34 cellular contexts compared by ENCODE assay signal in genomic region chr1:186142159-186142558, GRCh38.
DNase-seq lines count a peak whose midpoint lies in the region; ATAC-seq, FAIRE-seq and TF ChIP-seq lines count a peak whose summit lies in the region.
"Had no signal": no experiment of that assay in that cellular context is flagged by ENCODE, and none has a peak within 500 bp of the region (broad histone marks: within the 10 kb centered on the region; RNA-seq: fewer than 3 reads in every experiment).

No MANE protein-coding gene starts in this region.

- TF ChIP-seq EP300 in K562 (IDR thresholded peaks at IDR 0.05; ENCODE audit: low read length) = no peak

- H3K79me2 ChIP-seq in K562 (ENCODE audit: control insufficient read depth, insufficient read depth, low read length) = no peaks in the 10 kb centered on the region

- H3K9me3 Mint-ChIP-seq in HFFc6 = peaks cover 2% of the 10 kb centered on the region; the same call in 1 of the 2 replicates
- H3K9me3 Mint-ChIP-seq: CD4-positive, alpha-beta T cell; CD8-positive, alpha-beta T cell had no signal

- no peaks in the 10 kb centered on the region for H4K20me1 ChIP-seq in K562 (replicated peaks; ENCODE audit: control insufficient read depth, insufficient read depth, low read length)
- H4K20me1 ChIP-seq: BLaER1; BLaER1 treated with 17β-estradiol and CSF1 and Interleukin-3, amounts not matched to agents 10 nM and 100 nM had no signal

- ATAC-seq in K562 = no peak
- ATAC-seq in GM18519 (IDR thresholded peaks at IDR 0.05; ENCODE audit: low FRiP score, unreplicated experiment) = no peak
- ATAC-seq: A549; CD8-positive, alpha-beta T cell had no signal

- whole genome bisulfite sequencing in K562 (ENCODE audit: insufficient coverage, low coverage, missing lambda C conversion rate) = 20% methylated on average over 1 of the region's 1 CpG

- TF ChIP-seq CTCF in D721Med (IDR thresholded peaks at IDR 0.05; ENCODE audit: insufficient read depth, missing control alignments) (no peak), HEK293 (tag by site-specific recombination; IDR thresholded peaks at IDR 0.05) (no peak), K562 (IDR thresholded peaks at IDR 0.05 in 2 of 3, conservative IDR thresholded peaks at IDR 0.05 in 1 of 3; ENCODE audit: insufficient read depth in 2 of 3, low read depth in 1 of 3, low read length in 3 of 3) (no peak), HFFc6 (IDR thresholded peaks at IDR 0.05) (no peak)

- H3K4me1 Mint-ChIP-seq in HFFc6 (ENCODE audit: low read depth) = peaks cover 40% of the 10 kb centered on the region
- H3K4me1 Mint-ChIP-seq: B cell; CD4-positive, alpha-beta memory T cell; CD4-positive, CD25-positive, alpha-beta regulatory T cell; CD8-positive, alpha-beta memory T cell had no signal

- H3K27me3 Mint-ChIP-seq in HFFc6 (ENCODE audit: insufficient read depth) = no peaks in the 10 kb centered on the region
- H3K27me3 Mint-ChIP-seq: B cell; CD4-positive, alpha-beta memory T cell; CD4-positive, alpha-beta T cell; CD4-positive, CD25-positive, alpha-beta regulatory T cell had no signal

- no peak for TF ChIP-seq RAD21 in K562 (CRISPR knock-in tag; conservative IDR thresholded peaks at IDR 0.05 in 1 of 2, IDR thresholded peaks at IDR 0.05 in 1 of 2)

- FAIRE-seq in D721Med (lab: Jason Lieb, UNC) (peak; percentile 6), K562 (lab: Jason Lieb, UNC) (no peak)
- FAIRE-seq: A204.1, A549 had no signal

- H3K27ac ChIP-seq in HEK293 (ENCODE audit: extremely low read depth, low read depth, low read length) (no peak overlapping the region), K562 (ENCODE audit: extremely low read depth, low read depth, low read length) (no peak overlapping the region)
- H3K27ac ChIP-seq: 22Rv1; A549; BLaER1; BLaER1 treated with 17β-estradiol and CSF1 and Interleukin-3, amounts not matched to agents 10 nM and 100 nM; C4-2B had no signal

- intact Hi-C loops in K562 (cut with micrococcal nuclease) = no loop called here

- no TSS peak for BruUV-seq in K562 (replicated peaks; lab: Mats Ljungman, UMichigan)

- H3K36me3 Mint-ChIP-seq in HFFc6 (ENCODE audit: low read depth) = peaks cover 7% of the 10 kb centered on the region
- H3K36me3 Mint-ChIP-seq: CD14-positive monocyte; CD4-positive, alpha-beta memory T cell; CD8-positive, alpha-beta memory T cell; CD8-positive, alpha-beta T cell had no signal

- CTCF ChIA-PET in HEK293 (lab: Yijun Ruan, JAX) (no interaction called here), K562 (lab: Yijun Ruan, JAX; ENCODE audit: low intra/inter-chr PET ratio) (no interaction called here)

- POLR2A ChIA-PET in HEK293 (lab: Yijun Ruan, JAX) = no interaction called here
- POLR2A ChIA-PET in K562 (lab: Yijun Ruan, JAX) = no interaction called here

- H3K4me3 Mint-ChIP-seq in HFFc6 = no peak overlapping the region
- H3K4me3 Mint-ChIP-seq: B cell; CD14-positive monocyte; CD4-positive, alpha-beta memory T cell; CD4-positive, alpha-beta T cell; CD4-positive, CD25-positive, alpha-beta regulatory T cell; CD8-positive, alpha-beta memory T cell; CD8-positive, alpha-beta T cell had no signal

- DNase-seq in D721Med (ENCODE audit: insufficient read length, low spot score) = no peak
- DNase-seq in K562 (ENCODE audit: extremely low read depth in 1 of 4, low spot score in 3 of 4) = no peak
- DNase-seq in HFFc6 = no peak
- DNase-seq in G401 (ENCODE audit: low spot score) = no peak
- DNase-seq: 8988T; ACHN; AML-193; BE2C; C1 segment of cervical spinal cord; Caco-2; Calu3; CD4-positive, alpha-beta memory T cell; CD4-positive, alpha-beta T cell; CD4-positive, CD25-positive, alpha-beta regulatory T cell; CD8-positive, alpha-beta memory T cell; CD8-positive, alpha-beta T cell; COR-L47; DMS 273 treated with DMSO at 0.1 percent for 48 hours; DMS153; DMS53; DMS79; DMS79 treated with DMSO at 0.1 percent for 48 hours; DND-41; EL had no signal

- no peaks in the 10 kb centered on the region for H3K27me3 ChIP-seq in K562 (ENCODE audit: control insufficient read depth in 2 of 2, insufficient read depth in 2 of 2, low read length in 2 of 2)
- H3K27me3 ChIP-seq: BLaER1; BLaER1 treated with 17β-estradiol and CSF1 and Interleukin-3, amounts not matched to agents 10 nM and 100 nM had no signal

- H3K36me3 ChIP-seq in HEK293 (ENCODE audit: control insufficient read depth in 2 of 2, insufficient read depth in 1 of 2, low read length in 2 of 2) = no peaks in the 10 kb centered on the region
- no peaks in the 10 kb centered on the region for H3K36me3 ChIP-seq in K562 (ENCODE audit: control insufficient read depth, insufficient read depth, low read length)
- H3K36me3 ChIP-seq: BE2C; BLaER1; BLaER1 treated with 17β-estradiol and CSF1 and Interleukin-3, amounts not matched to agents 10 nM and 100 nM had no signal

- H3K4me3 ChIP-seq in HEK293 (ENCODE audit: low read depth, low read length) (no peak overlapping the region), K562 (no peak overlapping the region)
- H3K4me3 ChIP-seq: A549; BLaER1; BLaER1 treated with 17β-estradiol and CSF1 and Interleukin-3, amounts not matched to agents 10 nM and 100 nM had no signal

- no peaks in the 10 kb centered on the region for H3K9me3 ChIP-seq in HEK293 (ENCODE audit: control insufficient read depth, insufficient read depth, low read depth, low read length)
- H3K9me3 ChIP-seq in K562 (replicated peaks; ENCODE audit: control insufficient read depth, insufficient read depth, low read depth, low read length) = no peaks in the 10 kb centered on the region
- H3K9me3 ChIP-seq: A549, BE2C, BLaER1, Caco-2 had no signal

- H2AFZ ChIP-seq in K562 (ENCODE audit: low read depth, low read length) = no peak overlapping the region

- in situ Hi-C loops in K562 (cut with MboI) (no loop called here), G401 (cut with HindIII; ENCODE audit: low sequenced_read_pairs) (no loop called here)

- TF ChIP-seq POLR2A in K562 (conservative IDR thresholded peaks at IDR 0.05) = no peak

- no peak overlapping the region for H3K4me2 ChIP-seq in K562 (ENCODE audit: insufficient read depth, low read length)
- H3K4me2 ChIP-seq: A549; BLaER1; BLaER1 treated with 17β-estradiol and CSF1 and Interleukin-3, amounts not matched to agents 10 nM and 100 nM had no signal

- H3K9ac ChIP-seq in K562 (ENCODE audit: insufficient read depth in 1 of 2, low read depth in 2 of 2, low read length in 2 of 2) = no peak overlapping the region
- H3K9ac ChIP-seq: BLaER1; BLaER1 treated with 17β-estradiol and CSF1 and Interleukin-3, amounts not matched to agents 10 nM and 100 nM had no signal

- no peaks in the 10 kb centered on the region for H3K9me1 ChIP-seq in K562 (ENCODE audit: control insufficient read depth, insufficient read depth, low read length)

- H3K4me1 ChIP-seq in HEK293 (ENCODE audit: control insufficient read depth, insufficient read depth, low read length) = no peaks in the 10 kb centered on the region
- H3K4me1 ChIP-seq in K562 (replicated peaks in 1 of 2; ENCODE audit: control insufficient read depth in 2 of 2, insufficient read depth in 2 of 2, low read length in 2 of 2) = no peaks in the 10 kb centered on the region
- H3K4me1 ChIP-seq: A549, BE2C, BLaER1, Caco-2 had no signal

- no peak overlapping the region for H3K27ac Mint-ChIP-seq in HFFc6
- H3K27ac Mint-ChIP-seq: B cell; CD4-positive, alpha-beta memory T cell; CD4-positive, alpha-beta T cell; CD4-positive, CD25-positive, alpha-beta regulatory T cell; CD8-positive, alpha-beta memory T cell; CD8-positive, alpha-beta T cell had no signal

TF ChIP-seq in HEK293, 187 proteins besides CTCF, POLR2A, EP300 and RAD21:
- peak; percentile 70 for TF ChIP-seq ZNF146 (tag by site-specific recombination; IDR thresholded peaks at IDR 0.05)
- no peak for TF ChIP-seq ZFP41 (tag by site-specific recombination; IDR thresholded peaks at IDR 0.05; ENCODE audit: borderline replicate concordance)

TF ChIP-seq in K562, 482 proteins besides CTCF, POLR2A, EP300 and RAD21:
- TF ChIP-seq ZNF146 (CRISPR knock-in tag; IDR thresholded peaks at IDR 0.05; ENCODE audit: unreplicated experiment) (peak; percentile 76), RBM25 (IDR thresholded peaks at IDR 0.05; ENCODE audit: low read depth, low read length, severe bottlenecking) (peak; percentile 4), HMGN3 (IDR thresholded peaks at IDR 0.05; ENCODE audit: borderline replicate concordance, extremely low read depth, insufficient read length, low read depth, low read length) (no peak), ZC3H11A (IDR thresholded peaks at IDR 0.05; ENCODE audit: low read depth, low read length) (no peak)
